Comparison of ENCODE assay signal across 1 cellular context in genomic region chr1:67479146-67479891, GRCh38.
TF ChIP-seq lines count a peak whose summit lies in the region.

No MANE protein-coding gene starts in this region.

TF ChIP-seq in K562, 482 proteins besides CTCF, POLR2A, EP300 and RAD21 (continued from another document and continues in another):
- no peak for TF ChIP-seq ZNF518B (CRISPR knock-in tag; IDR thresholded peaks at IDR 0.05)
- TF ChIP-seq DEAF1 (CRISPR knock-in tag; IDR thresholded peaks at IDR 0.05) = no peak
- peak; percentile 74 for TF ChIP-seq POLR2AphosphoS5 (IDR thresholded peaks at IDR 0.05; ENCODE audit: control insufficient read depth, insufficient read depth, low read depth, low read length)
- TF ChIP-seq ZNF277 (CRISPR knock-in tag; IDR thresholded peaks at IDR 0.05; ENCODE audit: borderline replicate concordance) = no peak
- TF ChIP-seq ZNF212 (CRISPR knock-in tag; IDR thresholded peaks at IDR 0.05) = no peak
- TF ChIP-seq HMGXB4 (CRISPR knock-in tag; IDR thresholded peaks at IDR 0.05) = no peak
- TF ChIP-seq BRCA1 (IDR thresholded peaks at IDR 0.05) = no peak
- no peak for TF ChIP-seq BRCA1 (CRISPR knock-in tag; IDR thresholded peaks at IDR 0.05)
- peak; percentile 38 for TF ChIP-seq HES1 (IDR thresholded peaks at IDR 0.05; ENCODE audit: low read depth)
- TF ChIP-seq GTF2F1 (IDR thresholded peaks at IDR 0.05; ENCODE audit: low read depth, low read length) = no peak
- TF ChIP-seq ETS1 (conservative IDR thresholded peaks at IDR 0.05; ENCODE audit: control insufficient read depth, low read depth, low read length) = no peak
- no peak for TF ChIP-seq MYBL2 (IDR thresholded peaks at IDR 0.05; ENCODE audit: low read depth)
- TF ChIP-seq MYBL2 (CRISPR knock-in tag; IDR thresholded peaks at IDR 0.05; ENCODE audit: borderline replicate concordance) = no peak
- TF ChIP-seq MYC (IDR thresholded peaks at IDR 0.05; ENCODE audit: low read depth, low read length) = peak; percentile 94
- TF ChIP-seq MYC (CRISPR knock-in tag; IDR thresholded peaks at IDR 0.05; ENCODE audit: borderline replicate concordance, low read depth) = no peak
- TF ChIP-seq RFX7 (CRISPR knock-in tag; IDR thresholded peaks at IDR 0.05) = no peak
- no peak for TF ChIP-seq U2AF2 (optimal IDR thresholded peaks at IDR 0.05; ENCODE audit: low read depth, low read length)
- no peak for TF ChIP-seq ZFP1 (CRISPR knock-in tag; IDR thresholded peaks at IDR 0.05)
- TF ChIP-seq SMAD3 (CRISPR knock-in tag; conservative IDR thresholded peaks at IDR 0.05) = 0 out of 2 replicates have a peak, but pooled peaks have one; percentile 29
- no peak for TF ChIP-seq RBM34 (IDR thresholded peaks at IDR 0.05; ENCODE audit: borderline replicate concordance, insufficient read depth, low read length)
- TF ChIP-seq TEAD4 (IDR thresholded peaks at IDR 0.05; ENCODE audit: low read length) = peak; percentile 90
- no peak for TF ChIP-seq TEAD4 (CRISPR knock-in tag; IDR thresholded peaks at IDR 0.05; ENCODE audit: borderline replicate concordance)
- TF ChIP-seq DPF2 (IDR thresholded peaks at IDR 0.05) = peak; percentile 86
- TF ChIP-seq ZNF696 (CRISPR knock-in tag; conservative IDR thresholded peaks at IDR 0.05) = no peak
- TF ChIP-seq ZNF140 (CRISPR knock-in tag; IDR thresholded peaks at IDR 0.05) = no peak
- no peak for TF ChIP-seq GABPB1 (CRISPR knock-in tag; IDR thresholded peaks at IDR 0.05)
- TF ChIP-seq ZNF77 (CRISPR knock-in tag; IDR thresholded peaks at IDR 0.05) = no peak
- TF ChIP-seq CBFA2T3 (IDR thresholded peaks at IDR 0.05) = peak; percentile 92
- no peak for TF ChIP-seq HMG20B (CRISPR knock-in tag; IDR thresholded peaks at IDR 0.05)
- no peak for TF ChIP-seq POLR3G (IDR thresholded peaks at IDR 0.05; ENCODE audit: extremely low read depth, insufficient read length, insufficient replicate concordance)
- TF ChIP-seq PREB (CRISPR knock-in tag; IDR thresholded peaks at IDR 0.05) = no peak
- TF ChIP-seq ZNF766 (CRISPR knock-in tag; conservative IDR thresholded peaks at IDR 0.05) = peak; percentile 62
- TF ChIP-seq FOXJ2 (tag; IDR thresholded peaks at IDR 0.05) = peak; percentile 46; the same call in 1 of the 2 replicates
- TF ChIP-seq ZNF239 (CRISPR knock-in tag; IDR thresholded peaks at IDR 0.05) = no peak
- TF ChIP-seq CHD7 (IDR thresholded peaks at IDR 0.05; ENCODE audit: low read depth, low read length) = no peak
- peak; percentile 19; the same call in 1 of the 2 replicates for TF ChIP-seq CEBPG (CRISPR knock-in tag; IDR thresholded peaks at IDR 0.05)
- TF ChIP-seq CEBPG (tag; conservative IDR thresholded peaks at IDR 0.05 in 1 of 2, IDR thresholded peaks at IDR 0.05 in 1 of 2) = no peak
- TF ChIP-seq CHD4 (IDR thresholded peaks at IDR 0.05; ENCODE audit: insufficient read depth, insufficient replicate concordance, low read depth, low read length, poor library complexity, severe bottlenecking) = no peak
